8 cellular contexts compared by ENCODE assay signal in the genomic region with DNA sequence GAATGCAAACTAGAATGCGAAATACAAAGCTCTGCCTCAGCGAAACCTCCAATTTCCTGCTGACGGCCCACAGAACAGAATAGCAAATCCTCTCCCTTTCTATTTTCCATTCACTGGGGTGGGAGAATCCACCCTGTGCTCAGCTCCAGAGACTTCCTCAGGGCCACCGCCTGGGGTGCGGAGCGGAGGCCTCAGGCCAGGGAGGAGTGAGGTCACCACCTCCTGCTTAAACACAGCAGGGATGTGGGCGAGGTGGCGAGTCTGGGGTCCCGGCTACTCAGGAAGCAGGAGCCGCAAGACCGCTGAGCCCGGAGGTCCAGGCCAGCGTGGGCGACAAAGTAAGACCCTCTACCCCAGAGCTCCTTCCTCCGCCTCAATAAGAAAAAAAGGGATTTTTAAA. TPM values are rescaled to one million over a fixed set of nuclear protein-coding genes. Genes with fewer than 3 reads are reported as not detected.
A peak's percentile ranks its signal among the peaks of the same experiment; 100 is the strongest.
DNase-seq lines count a peak whose midpoint lies in the region; ATAC-seq and TF ChIP-seq lines count a peak whose summit lies in the region.

No MANE protein-coding gene starts in this region.

- H3K4me3 ChIP-seq in cardiac muscle cell: peak overlapping the region; percentile 73
- no peak overlapping the region for H3K4me3 ChIP-seq in colonic mucosa
- no peak overlapping the region for H3K4me3 ChIP-seq in mucosa of stomach (ENCODE audit: low read length)
- no peak overlapping the region for H3K4me3 ChIP-seq in urinary bladder (ENCODE audit: low read depth, low read length)

- H3K9ac ChIP-seq in colonic mucosa (ENCODE audit: low read depth in 2 of 2, low read length in 2 of 2): peak overlapping the region in 1 of 2 donors; percentile 88
- H3K9ac ChIP-seq in mucosa of stomach (ENCODE audit: low read length): peak overlapping the region; percentile 83

- peak overlapping the region; percentile 98 for H3K27ac ChIP-seq in cardiac muscle cell
- peak overlapping the region; percentile 96 for H3K27ac ChIP-seq in colonic mucosa
- peak overlapping the region; percentile 53 for H3K27ac ChIP-seq in urinary bladder (ENCODE audit: low read depth)

- H3K27me3 ChIP-seq in cardiac muscle cell: no peaks in the 10 kb centered on the region
- no peaks in the 10 kb centered on the region for H3K27me3 ChIP-seq in colonic mucosa
- H3K27me3 ChIP-seq in mucosa of stomach (ENCODE audit: control insufficient read depth, insufficient read depth, low read length): no peaks in the 10 kb centered on the region

- 74% methylated on average over 15 of the region's 15 CpGs for WGBS in urinary bladder

- H3K36me3 ChIP-seq in cardiac muscle cell (no peaks in the 10 kb centered on the region), colonic mucosa (no peaks in the 10 kb centered on the region), mucosa of stomach (ENCODE audit: control insufficient read depth, insufficient read depth, low read length) (no peaks in the 10 kb centered on the region), urinary bladder (ENCODE audit: insufficient read depth) (no peaks in the 10 kb centered on the region)

- TF ChIP-seq CTCF in cardiac muscle cell (IDR thresholded peaks at IDR 0.05; ENCODE audit: low read depth, low read length) (no peak), colonic mucosa (IDR thresholded peaks at IDR 0.05) (no peak)

- intact Hi-C loops in Right ventricle myocardium inferior (cut with DNase I) (no loop called here), colonic mucosa (cut with DNase I) (no loop called here)

- peaks cover 4% of the 10 kb centered on the region for H3K4me1 ChIP-seq in cardiac muscle cell (ENCODE audit: low read depth)
- no peaks in the 10 kb centered on the region for H3K4me1 ChIP-seq in colonic mucosa
- H3K4me1 ChIP-seq in mucosa of stomach (ENCODE audit: control insufficient read depth, insufficient read depth, low read length): peaks cover 5% of the 10 kb centered on the region
- H3K4me1 ChIP-seq in urinary bladder (ENCODE audit: insufficient read depth): no peaks in the 10 kb centered on the region

- no peak for ATAC-seq in Right ventricle myocardium inferior

- H3K9me3 ChIP-seq in cardiac muscle cell (ENCODE audit: low read depth) (no peaks in the 10 kb centered on the region), colonic mucosa (no peaks in the 10 kb centered on the region), mucosa of stomach (ENCODE audit: control insufficient read depth, low read length) (no peaks in the 10 kb centered on the region)

- DNase-seq in cardiac muscle cell (ENCODE audit: low read depth in 1 of 2, low spot score in 1 of 2) (no peak), Right ventricle myocardium inferior (ENCODE audit: missing footprints) (no peak), colonic mucosa (no peak), NCI-H69 (lab: John Stamatoyannopoulos, UW) (no peak), T-helper 9 cell (no peak)
- DNase-seq in stimulated activated CD4-positive, alpha-beta T cell treated with anti-CD3 and anti-CD28 coated beads, Interleukin-15, amount 100 ng/mL, for 24 hours: no peak

RNA-seq across cellular contexts. Expression of a gene that starts 0.7 kb away (rescaled TPM):
- total RNA-seq in cardiac muscle cell: 55.0 and 56.3 TPM in 2 replicates
- 17.8 and 19.7 TPM in 2 replicates for polyA plus RNA-seq in cardiac muscle cell
- 10.4 TPM for total RNA-seq in Right ventricle myocardium inferior
- total RNA-seq in colonic mucosa: 10 to 100 TPM in 1 of 2 donors, 1 to 10 TPM in 1; 4.6 to 21.3 TPM
- total RNA-seq in urinary bladder: 22.9 TPM
- polyA plus RNA-seq in urinary bladder: 9.7 TPM

RNA-seq across cellular contexts. Expression of a gene that starts 25.1 kb away (rescaled TPM):
- 1.1 and 7.3 TPM in 2 replicates for total RNA-seq in cardiac muscle cell
- 1.1 and 2.0 TPM in 2 replicates for polyA plus RNA-seq in cardiac muscle cell
- total RNA-seq in Right ventricle myocardium inferior: 1.3 TPM
- 10 to 100 TPM in 1 of 2 donors, 1 to 10 TPM in 1; 9.5 to 17.0 TPM for total RNA-seq in colonic mucosa
- total RNA-seq in urinary bladder: 21.3 TPM
- polyA plus RNA-seq in urinary bladder: 4.2 TPM

RNA-seq across cellular contexts. Expression of a gene that starts 40.7 kb away (rescaled TPM):
- total RNA-seq in cardiac muscle cell: 19.9 and 23.0 TPM in 2 replicates
- 14.0 and 19.5 TPM in 2 replicates for polyA plus RNA-seq in cardiac muscle cell
- 7.1 TPM for total RNA-seq in Right ventricle myocardium inferior
- 10 to 100 TPM; 17.1 to 25.8 TPM for total RNA-seq in colonic mucosa
- 39.5 TPM for total RNA-seq in urinary bladder
- 11.2 TPM for polyA plus RNA-seq in urinary bladder
